14 cellular contexts compared by ENCODE assay signal in genomic region chr11:126879516-126879915, GRCh38.
DNase-seq lines count a peak whose midpoint lies in the region; TF ChIP-seq lines count a peak whose summit lies in the region.
"Had no signal": no experiment of that assay in that cellular context is flagged by ENCODE, and none has a peak within 500 bp of the region (broad histone marks: within the 10 kb centered on the region; RNA-seq: fewer than 3 reads in every experiment).

No MANE protein-coding gene starts in this region.

- intact Hi-C loops in posterior cingulate gyrus (cut with DNase I) (no loop called here), mammary epithelial cell (cut with micrococcal nuclease) (no loop called here)

- no peak overlapping the region for H3K4me3 ChIP-seq in AG04450 (ENCODE audit: low read depth, low read length)
- no peak overlapping the region for H3K4me3 ChIP-seq in SJCRH30
- no peak overlapping the region for H3K4me3 ChIP-seq in mammary epithelial cell (replicated peaks in 1 of 3; ENCODE audit: insufficient read depth in 1 of 3, low read depth in 2 of 3, low read length in 3 of 3)
- H3K4me3 ChIP-seq: GM12878, GM23248 had no signal

- no peak overlapping the region for H3K4me2 ChIP-seq in mammary epithelial cell (ENCODE audit: insufficient read depth, low read depth, low read length)

- no peaks in the 10 kb centered on the region for H3K4me1 ChIP-seq in SJCRH30
- H3K4me1 ChIP-seq in mammary epithelial cell (ENCODE audit: insufficient read depth, low read length) = no peaks in the 10 kb centered on the region
- H3K4me1 ChIP-seq: Caco-2 had no signal

- H2AFZ ChIP-seq in mammary epithelial cell (ENCODE audit: low read depth, low read length) = no peak overlapping the region
- H2AFZ ChIP-seq: GM23248 had no signal

- DNase-seq in AG04450 (ENCODE audit: low read depth, low spot score) (no peak), HCEC 1CT (peak; percentile 18), amniotic epithelial cell (ENCODE audit: low read depth) (peak; percentile 3), renal cortical epithelial cell (ENCODE audit: low read depth) (peak; percentile 27), posterior cingulate gyrus (no peak), SJCRH30 (no peak), UCSD-AML1 (lab: John Stamatoyannopoulos, UW; ENCODE audit: unreplicated experiment) (no peak), mammary epithelial cell (no peak)
- DNase-seq: Caco-2; CD8-positive, alpha-beta memory T cell; DND-41; GM23248; H7 had no signal

- no TSS peak for BruUV-seq in mammary epithelial cell (replicated peaks; lab: Mats Ljungman, UMichigan)

- H3K9me3 ChIP-seq in AG04450 (ENCODE audit: control insufficient read depth, insufficient read depth, low read length) (no peaks in the 10 kb centered on the region), SJCRH30 (replicated peaks) (no peaks in the 10 kb centered on the region), mammary epithelial cell (replicated peaks; ENCODE audit: insufficient read depth, low read length) (no peaks in the 10 kb centered on the region)
- H3K9me3 ChIP-seq: Caco-2 had no signal

- no peaks in the 10 kb centered on the region for H3K79me2 ChIP-seq in mammary epithelial cell (ENCODE audit: insufficient read depth, low read length)

- POLR2A ChIA-PET in AG04450 (lab: Yijun Ruan, JAX) = no interaction called here

- H4K20me1 ChIP-seq in mammary epithelial cell (ENCODE audit: insufficient read depth, low read length) = no peaks in the 10 kb centered on the region

- in situ Hi-C loops in mammary epithelial cell (cut with MboI; ENCODE audit: low sequenced_read_pairs in 2 of 2) = no loop called here

- CTCF ChIA-PET in AG04450 (lab: Charles Lee) (interaction anchor here (1.1 kb wide), 1 partner anchor 164 kb away, joined by 4 read pairs; no protein-coding TSS in a partner anchor), mammary epithelial cell (lab: Charles Lee; ENCODE audit: low non-redundant PET) (no interaction called here)

- dilution Hi-C loops in mammary epithelial cell (cut with HindIII; ENCODE audit: low sequenced_read_pairs) = no loop called here

- H3K36me3 ChIP-seq in SJCRH30 (no peaks in the 10 kb centered on the region), mammary epithelial cell (ENCODE audit: insufficient read depth, low read length) (no peaks in the 10 kb centered on the region)

- H3K27me3 ChIP-seq in AG04450 (ENCODE audit: control insufficient read depth, insufficient read depth, low read length) = no peaks in the 10 kb centered on the region
- H3K27me3 ChIP-seq in SJCRH30 = no peaks in the 10 kb centered on the region
- H3K27me3 ChIP-seq in mammary epithelial cell (ENCODE audit: insufficient read depth, low read length) = no peaks in the 10 kb centered on the region

- H3K9ac ChIP-seq in mammary epithelial cell (ENCODE audit: insufficient read depth, low read length) = no peak overlapping the region
- H3K9ac ChIP-seq: GM23248 had no signal

- TF ChIP-seq CTCF in AG04450 (IDR thresholded peaks at IDR 0.05; ENCODE audit: low read depth, low read length) = no peak
- TF ChIP-seq CTCF in mammary epithelial cell (conservative IDR thresholded peaks at IDR 0.05 in 1 of 2, IDR thresholded peaks at IDR 0.05 in 1 of 2; ENCODE audit: extremely low read depth in 1 of 2, insufficient read depth in 1 of 2, low read depth in 1 of 2, low read length in 2 of 2) = no peak

- H3K27ac ChIP-seq in AG04450 (ENCODE audit: low read depth, low read length) (peak overlapping the region; percentile 33), SJCRH30 (no peak overlapping the region), mammary epithelial cell (ENCODE audit: insufficient read depth, low read depth, low read length) (no peak overlapping the region)
- H3K27ac ChIP-seq: GM23248 had no signal

Comparison
In these comparisons a context has a peak if more than half of its experiments do, and no peak if none do; other contexts are left out.
1. DNase-seq: peak in HCEC 1CT (single experiment), amniotic epithelial cell (single experiment) and renal cortical epithelial cell (single experiment); none in AG04450 (single experiment), posterior cingulate gyrus (0 of 10), SJCRH30 (0 of 2), UCSD-AML1 (single experiment) and mammary epithelial cell (single experiment).